ENCODE assay signal across 1 cellular context in the genomic region with DNA sequence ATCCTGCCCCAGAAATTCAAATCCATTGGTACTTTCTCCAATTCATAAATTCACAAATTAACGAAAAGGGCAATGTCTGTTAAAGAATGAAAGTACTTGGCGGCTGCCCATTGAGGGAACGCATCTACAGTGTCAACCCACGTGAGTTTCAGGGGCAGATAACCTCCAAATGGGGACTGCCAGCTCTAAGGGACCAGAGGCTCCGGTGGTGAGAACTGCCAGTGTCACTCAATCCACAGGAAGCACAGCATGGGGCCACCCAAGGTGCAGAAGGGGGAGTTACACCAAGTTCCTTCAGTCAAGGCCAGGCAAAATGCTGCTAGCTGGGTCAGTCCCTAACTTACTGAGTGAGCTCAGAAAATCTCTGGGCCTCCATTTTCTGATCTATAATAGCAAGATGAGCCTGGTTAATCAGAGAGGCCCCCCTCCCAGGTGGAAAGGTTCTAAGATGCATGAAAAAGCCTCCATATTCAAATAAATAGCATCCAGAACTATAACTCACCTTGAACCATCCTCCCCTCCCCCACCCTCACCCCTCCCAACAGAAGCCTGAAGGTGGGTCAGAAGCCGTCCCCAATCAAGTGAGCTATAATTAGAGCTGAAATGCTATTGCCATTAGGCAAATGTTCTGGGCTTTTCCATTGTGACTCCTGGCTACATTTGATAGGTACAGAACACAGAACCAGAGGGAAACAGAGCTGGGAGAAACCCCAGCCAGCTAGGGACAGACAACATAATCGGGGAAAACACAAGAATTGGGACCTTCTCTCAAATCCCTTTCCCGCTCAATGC.
TF ChIP-seq lines count a peak whose summit lies in the region.

No MANE protein-coding gene starts in this region.

TF ChIP-seq in K562, 482 proteins besides CTCF, POLR2A, EP300 and RAD21:
- TF ChIP-seq, protein P1, sequence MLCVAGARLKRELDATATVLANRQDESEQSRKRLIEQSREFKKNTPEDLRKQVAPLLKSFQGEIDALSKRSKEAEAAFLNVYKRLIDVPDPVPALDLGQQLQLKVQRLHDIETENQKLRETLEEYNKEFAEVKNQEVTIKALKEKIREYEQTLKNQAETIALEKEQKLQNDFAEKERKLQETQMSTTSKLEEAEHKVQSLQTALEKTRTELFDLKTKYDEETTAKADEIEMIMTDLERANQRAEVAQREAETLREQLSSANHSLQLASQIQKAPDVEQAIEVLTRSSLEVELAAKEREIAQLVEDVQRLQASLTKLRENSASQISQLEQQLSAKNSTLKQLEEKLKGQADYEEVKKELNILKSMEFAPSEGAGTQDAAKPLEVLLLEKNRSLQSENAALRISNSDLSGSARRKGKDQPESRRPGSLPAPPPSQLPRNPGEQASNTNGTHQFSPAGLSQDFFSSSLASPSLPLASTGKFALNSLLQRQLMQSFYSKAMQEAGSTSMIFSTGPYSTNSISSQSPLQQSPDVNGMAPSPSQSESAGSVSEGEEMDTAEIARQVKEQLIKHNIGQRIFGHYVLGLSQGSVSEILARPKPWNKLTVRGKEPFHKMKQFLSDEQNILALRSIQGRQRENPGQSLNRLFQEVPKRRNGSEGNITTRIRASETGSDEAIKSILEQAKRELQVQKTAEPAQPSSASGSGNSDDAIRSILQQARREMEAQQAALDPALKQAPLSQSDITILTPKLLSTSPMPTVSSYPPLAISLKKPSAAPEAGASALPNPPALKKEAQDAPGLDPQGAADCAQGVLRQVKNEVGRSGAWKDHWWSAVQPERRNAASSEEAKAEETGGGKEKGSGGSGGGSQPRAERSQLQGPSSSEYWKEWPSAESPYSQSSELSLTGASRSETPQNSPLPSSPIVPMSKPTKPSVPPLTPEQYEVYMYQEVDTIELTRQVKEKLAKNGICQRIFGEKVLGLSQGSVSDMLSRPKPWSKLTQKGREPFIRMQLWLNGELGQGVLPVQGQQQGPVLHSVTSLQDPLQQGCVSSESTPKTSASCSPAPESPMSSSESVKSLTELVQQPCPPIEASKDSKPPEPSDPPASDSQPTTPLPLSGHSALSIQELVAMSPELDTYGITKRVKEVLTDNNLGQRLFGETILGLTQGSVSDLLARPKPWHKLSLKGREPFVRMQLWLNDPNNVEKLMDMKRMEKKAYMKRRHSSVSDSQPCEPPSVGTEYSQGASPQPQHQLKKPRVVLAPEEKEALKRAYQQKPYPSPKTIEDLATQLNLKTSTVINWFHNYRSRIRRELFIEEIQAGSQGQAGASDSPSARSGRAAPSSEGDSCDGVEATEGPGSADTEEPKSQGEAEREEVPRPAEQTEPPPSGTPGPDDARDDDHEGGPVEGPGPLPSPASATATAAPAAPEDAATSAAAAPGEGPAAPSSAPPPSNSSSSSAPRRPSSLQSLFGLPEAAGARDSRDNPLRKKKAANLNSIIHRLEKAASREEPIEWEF (CRISPR knock-in tag; IDR thresholded peaks at IDR 0.05), result no peak
- TF ChIP-seq SIN3B (IDR thresholded peaks at IDR 0.05; ENCODE audit: low read depth) (no peak), ESRRB (CRISPR knock-in tag; IDR thresholded peaks at IDR 0.05; ENCODE audit: borderline replicate concordance) (no peak), ZC3H4 (CRISPR knock-in tag; IDR thresholded peaks at IDR 0.05; ENCODE audit: borderline replicate concordance) (no peak)
